In the genomic region with DNA sequence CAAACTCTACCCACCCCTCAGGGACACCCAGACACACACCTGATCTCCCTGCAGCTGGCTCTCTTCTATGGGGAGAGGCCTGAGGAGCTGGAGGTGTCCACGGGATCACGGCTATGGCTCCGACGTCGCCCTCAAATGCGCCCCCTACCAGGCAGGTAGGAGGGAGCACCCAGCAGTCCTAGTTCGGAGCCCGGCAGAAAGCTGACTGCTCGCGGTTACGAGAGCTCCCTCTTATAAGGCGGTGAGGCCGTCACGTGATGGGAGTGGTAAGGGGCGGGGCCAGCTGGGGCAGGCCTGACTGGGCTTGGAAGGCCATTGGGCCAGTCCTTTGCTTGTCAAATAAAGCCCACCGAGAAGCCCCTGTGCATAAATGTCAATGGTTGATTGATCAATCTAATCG, we compare ENCODE assay signal across 30 cellular contexts. TPM values are rescaled to one million over a fixed set of nuclear protein-coding genes. Genes with fewer than 3 reads are reported as not detected.
DNase-seq lines count a peak whose midpoint lies in the region; ATAC-seq and TF ChIP-seq lines count a peak whose summit lies in the region.
"Had no signal": no experiment of that assay in that cellular context is flagged by ENCODE, and none has a peak within 500 bp of the region (broad histone marks: within the 10 kb centered on the region; RNA-seq: fewer than 3 reads in every experiment).

A gene (minus strand): TSS at position 207 of the 400 bp plus-strand sequence. CDS start 681 bp downstream, outside the sequence.

- POLR2A ChIA-PET in RWPE1 (lab: Yijun Ruan, JAX; ENCODE audit: low non-redundant PET), result no interaction called here

- no peak for ATAC-seq in GM18505 (IDR thresholded peaks at IDR 0.05; ENCODE audit: unreplicated experiment)
- ATAC-seq: activated T-cell treated with anti-CD3 and anti-CD28 coated beads, Interleukin-2, amount 50 U/mL, for 4 hours; lower lobe of right lung; T-helper 17 cell had no signal

- no peak for TF ChIP-seq CTCF in RWPE1 (conservative IDR thresholded peaks at IDR 0.05; ENCODE audit: low read depth)
- no peak for TF ChIP-seq CTCF in GM20000 (IDR thresholded peaks at IDR 0.05; ENCODE audit: extremely low read depth, missing control alignments)

- no peak within 1 kb of the TSS for H3K4me3 ChIP-seq in H7 (ENCODE audit: insufficient read depth, low read depth, low read length)
- H3K4me3 ChIP-seq: dorsolateral prefrontal cortex, lower lobe of right lung, upper lobe of right lung had no signal

- no peak for TF ChIP-seq POLR2A in GM18505 (IDR thresholded peaks at IDR 0.05; ENCODE audit: borderline replicate concordance, extremely low read depth, insufficient read depth, insufficient read length)

- CTCF ChIA-PET in RWPE1 (lab: Yijun Ruan, JAX), result interaction anchor here (0.6 kb wide), 2 partner anchors 12 to 1428 kb away, joined by 3 read pairs; no protein-coding TSS in a partner anchor

- DNase-seq in DMS53 (lab: John Stamatoyannopoulos, UW) (peak; percentile 16), DMS53 treated with DMSO at 0.1 percent for 48 hours (lab: John Stamatoyannopoulos, UW; ENCODE audit: unreplicated experiment) (no peak), H7 (peak; percentile 65), RWPE1 (ENCODE audit: low spot score) (no peak), iPS-NIHi7 (ENCODE audit: extremely low spot score) (peak; percentile 38), GM20000 (ENCODE audit: low spot score) (no peak), NOMO-1 treated with dmso at 0.1 percent for 144 hours (lab: John Stamatoyannopoulos, UW; ENCODE audit: unreplicated experiment) (no peak)
- DNase-seq: activated CD8-positive, alpha-beta memory T cell treated with anti-CD3 and anti-CD28 coated beads for 24 hours; activated naive CD4-positive, alpha-beta T cell treated with anti-CD3 and anti-CD28 coated beads for 36 hours; activated T-cell treated with anti-CD3 and anti-CD28 coated beads, Interleukin-2, amount 50 U/mL, for 4 hours; anterior cingulate cortex; Caco-2; central memory CD4-positive, alpha-beta T cell; dorsolateral prefrontal cortex; foreskin melanocyte; hippocampal formation; kidney; lower lobe of right lung; NCI-H1417 treated with DMSO at 0.1 percent for 48 hours; NCI-H526 treated with DMSO at 0.1 percent for 48 hours; nucleus accumbens; SIG-M5; T-helper 17 cell; upper lobe of right lung; WERI-Rb-1 had no signal

- H3K27me3 ChIP-seq in H7 (ENCODE audit: control insufficient read depth, insufficient read depth, low read length), result no peaks in the 10 kb centered on the region
- H3K27me3 ChIP-seq: dorsolateral prefrontal cortex, upper lobe of right lung had no signal

- H3K27ac ChIP-seq in RWPE1, result peak within 1 kb of the TSS; percentile 48
- H3K27ac ChIP-seq: 22Rv1, dorsolateral prefrontal cortex, lower lobe of right lung, upper lobe of right lung, WERI-Rb-1 had no signal

- no peaks in the 10 kb centered on the region for H3K36me3 ChIP-seq in H7 (replicated peaks; ENCODE audit: control insufficient read depth, insufficient read depth, low read length)
- H3K36me3 ChIP-seq: lower lobe of right lung, upper lobe of right lung, WERI-Rb-1 had no signal

RNA-seq across cellular contexts. Expression of the gene that starts here (rescaled TPM):
- total RNA-seq in H7 (2014; rRNA removed; shearing (Covaris generic)), result 0.22 TPM in 1 of 2 replicates, not detected in the other
- total RNA-seq: activated naive CD4-positive, alpha-beta T cell treated with anti-CD3 and anti-CD28 coated beads for 36 hours; activated T-cell treated with anti-CD3 and anti-CD28 coated beads, Interleukin-2, amount 50 U/mL, for 4 hours; B cell; Caco-2; dorsolateral prefrontal cortex; epithelial cell of proximal tubule; HT-29; kidney; lower lobe of right lung; T-helper 17 cell; upper lobe of right lung had no signal

Comparison
In these comparisons a context has a peak if more than half of its experiments do, and no peak if none do; other contexts are left out.
1. DNase-seq: peak in DMS53 (single experiment) and iPS-NIHi7 (single experiment); none in DMS53 treated with DMSO at 0.1 percent for 48 hours (single experiment), RWPE1 (single experiment), GM20000 (single experiment) and NOMO-1 treated with dmso at 0.1 percent for 144 hours (single experiment).
2. Peak in DNase-seq in H7; RNA of the gene not detected or under 1 TPM.